Comparison of ENCODE assay signal across 1 cellular context in genomic region chr13:27126877-27127276, GRCh38.
TF ChIP-seq lines count a peak whose summit lies in the region.

No MANE protein-coding gene starts in this region.

TF ChIP-seq in SK-N-SH, 30 proteins besides CTCF, POLR2A, EP300 and RAD21:
- TF ChIP-seq RCOR1 (IDR thresholded peaks at IDR 0.05; ENCODE audit: low read length), result no peak
- no peak for TF ChIP-seq GABPA (IDR thresholded peaks at IDR 0.05; ENCODE audit: low read depth)
- no peak for TF ChIP-seq TCF12 (IDR thresholded peaks at IDR 0.05)
- no peak for TF ChIP-seq SIN3A (IDR thresholded peaks at IDR 0.05; ENCODE audit: borderline replicate concordance, low read depth, low read length)
- TF ChIP-seq YY1 (IDR thresholded peaks at IDR 0.05; ENCODE audit: low read depth), result no peak
- no peak for TF ChIP-seq ZBTB33 (IDR thresholded peaks at IDR 0.05; ENCODE audit: borderline replicate concordance, low read depth)
- no peak for TF ChIP-seq NRF1 (IDR thresholded peaks at IDR 0.05; ENCODE audit: low read depth, low read length)
- TF ChIP-seq PBX3 (IDR thresholded peaks at IDR 0.05), result no peak
- TF ChIP-seq JUND (IDR thresholded peaks at IDR 0.05), result no peak
- no peak for TF ChIP-seq FOSL2 (IDR thresholded peaks at IDR 0.05; ENCODE audit: borderline replicate concordance, low read depth)
- TF ChIP-seq, protein P1, sequence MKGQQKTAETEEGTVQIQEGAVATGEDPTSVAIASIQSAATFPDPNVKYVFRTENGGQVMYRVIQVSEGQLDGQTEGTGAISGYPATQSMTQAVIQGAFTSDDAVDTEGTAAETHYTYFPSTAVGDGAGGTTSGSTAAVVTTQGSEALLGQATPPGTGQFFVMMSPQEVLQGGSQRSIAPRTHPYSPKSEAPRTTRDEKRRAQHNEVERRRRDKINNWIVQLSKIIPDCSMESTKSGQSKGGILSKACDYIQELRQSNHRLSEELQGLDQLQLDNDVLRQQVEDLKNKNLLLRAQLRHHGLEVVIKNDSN (IDR thresholded peaks at IDR 0.05; ENCODE audit: borderline replicate concordance, low read depth), result no peak
- TF ChIP-seq GATA2 (CRISPR knock-in tag; IDR thresholded peaks at IDR 0.05), result no peak
- TF ChIP-seq MAX (IDR thresholded peaks at IDR 0.05; ENCODE audit: low read depth), result no peak
- no peak for TF ChIP-seq TAF1 (IDR thresholded peaks at IDR 0.05; ENCODE audit: borderline replicate concordance, low read depth, low read length)
- TF ChIP-seq IRF3 (IDR thresholded peaks at IDR 0.05; ENCODE audit: low read depth, low read length), result no peak
- no peak for TF ChIP-seq ELF1 (IDR thresholded peaks at IDR 0.05)
- no peak for TF ChIP-seq NFIC (IDR thresholded peaks at IDR 0.05; ENCODE audit: borderline replicate concordance)
